ENCODE assay signal across 1 cellular context in the genomic region with DNA sequence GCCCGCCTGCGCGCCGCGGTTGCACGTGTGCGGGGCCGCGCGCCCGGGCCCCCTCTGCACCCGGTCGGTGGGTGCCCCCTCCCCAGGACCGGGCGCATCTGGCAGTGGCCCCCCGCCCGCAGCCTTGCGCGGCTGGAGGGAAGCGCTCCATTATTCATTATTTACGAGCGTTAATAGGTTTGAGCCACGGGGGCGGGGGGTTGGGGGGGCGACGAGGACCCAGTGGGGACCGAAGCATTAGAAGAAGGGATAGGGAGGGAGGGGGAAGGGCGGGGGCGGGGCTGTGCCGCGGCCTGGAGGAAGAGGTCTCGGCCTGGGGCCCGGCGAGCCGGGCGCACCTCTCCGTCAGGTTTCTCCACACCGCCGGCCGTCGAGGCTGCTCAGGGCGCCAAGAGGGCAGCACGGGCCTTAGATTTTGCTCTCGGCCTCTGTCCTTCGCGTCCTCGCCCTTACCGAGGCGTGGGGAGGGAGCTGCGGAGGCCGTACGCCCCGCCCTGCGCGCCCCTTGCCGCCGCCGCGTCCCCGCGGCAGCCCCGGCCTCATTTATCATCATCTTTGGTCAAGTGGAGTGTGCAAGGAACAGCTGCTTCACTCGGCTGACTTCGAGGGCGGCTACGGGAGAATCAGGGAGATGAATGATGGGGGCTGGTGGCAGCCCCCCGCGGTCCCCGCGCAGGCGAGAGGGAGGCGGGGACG.
TF ChIP-seq lines count a peak whose summit lies in the region.

No MANE protein-coding gene starts in this region.

TF ChIP-seq in H1, 55 proteins besides CTCF, POLR2A, EP300 and RAD21 (continued from another document):
- TF ChIP-seq RBBP5 (IDR thresholded peaks at IDR 0.05; ENCODE audit: borderline replicate concordance, low read depth, low read length) (peak; percentile 76; the same call in 1 of the 2 replicates), ASH2L (IDR thresholded peaks at IDR 0.05; ENCODE audit: low read length) (peak; percentile 57), SAP30 (IDR thresholded peaks at IDR 0.05; ENCODE audit: insufficient read depth, insufficient replicate concordance, low read length) (no peak), TEAD4 (IDR thresholded peaks at IDR 0.05; ENCODE audit: low read depth, low read length) (no peak), HDAC2 (IDR thresholded peaks at IDR 0.05; ENCODE audit: borderline replicate concordance in 1 of 2, low read depth in 2 of 2, low read length in 2 of 2) (no peak; a peak in 1 of 4 replicates)
- TF ChIP-seq, protein P1, sequence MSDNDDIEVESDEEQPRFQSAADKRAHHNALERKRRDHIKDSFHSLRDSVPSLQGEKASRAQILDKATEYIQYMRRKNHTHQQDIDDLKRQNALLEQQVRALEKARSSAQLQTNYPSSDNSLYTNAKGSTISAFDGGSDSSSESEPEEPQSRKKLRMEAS (IDR thresholded peaks at IDR 0.05) = peak; percentile 62
- TF ChIP-seq, protein P2, sequence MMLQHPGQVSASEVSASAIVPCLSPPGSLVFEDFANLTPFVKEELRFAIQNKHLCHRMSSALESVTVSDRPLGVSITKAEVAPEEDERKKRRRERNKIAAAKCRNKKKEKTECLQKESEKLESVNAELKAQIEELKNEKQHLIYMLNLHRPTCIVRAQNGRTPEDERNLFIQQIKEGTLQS (IDR thresholded peaks at IDR 0.05; ENCODE audit: insufficient read depth, low read depth, low read length) = no peak
